ENCODE assay signal across 22 cellular contexts in the genomic region with DNA sequence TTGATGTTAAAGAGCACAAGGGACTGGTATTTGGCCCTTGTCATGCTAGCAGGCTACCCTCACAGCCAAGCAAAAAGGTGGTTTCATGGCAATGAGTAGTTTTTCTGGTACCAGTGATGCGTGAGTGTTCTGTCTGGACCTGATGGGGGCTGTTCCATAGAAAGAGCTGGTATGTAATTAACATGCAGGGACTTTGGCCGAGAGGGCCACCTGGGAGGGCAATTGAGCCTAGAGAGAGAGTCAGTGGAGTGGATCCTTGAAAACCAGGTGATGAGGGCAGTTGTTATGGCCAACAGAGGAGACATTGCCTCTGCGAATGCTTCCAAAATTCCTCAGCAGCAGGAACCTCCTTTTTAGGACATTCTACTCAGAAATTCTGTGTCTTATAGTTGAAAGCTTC.
"Had no signal": no experiment of that assay in that cellular context is flagged by ENCODE, and none has a peak within 500 bp of the region (broad histone marks: within the 10 kb centered on the region; RNA-seq: fewer than 3 reads in every experiment).

No MANE protein-coding gene starts in this region.

- H3K4me3 Mint-ChIP-seq: activated CD4-positive, alpha-beta memory T cell treated with anti-CD3 and anti-CD28 coated beads, Interleukin-2, amount 10 ng/mL, durations not matched to agents 7 days and 5 days; activated CD4-positive, alpha-beta T cell treated with anti-CD3 and anti-CD28 coated beads for 36 hours; activated naive CD4-positive, alpha-beta T cell treated with anti-CD3 and anti-CD28 coated beads for 36 hours; activated naive CD8-positive, alpha-beta T cell; activated T-helper 17 cell treated with anti-CD3 and anti-CD28 coated beads, Interleukin-2, amount 50 U/mL, for 72 hours; brain; central memory CD8-positive, alpha-beta T cell had no signal

- H3K27me3 Mint-ChIP-seq: activated CD4-positive, alpha-beta memory T cell treated with anti-CD3 and anti-CD28 coated beads, Interleukin-2, amount 10 ng/mL, durations not matched to agents 7 days and 5 days; activated CD4-positive, alpha-beta T cell treated with anti-CD3 and anti-CD28 coated beads for 36 hours; activated T-helper 17 cell treated with anti-CD3 and anti-CD28 coated beads, Interleukin-2, amount 50 U/mL, for 72 hours; brain; central memory CD8-positive, alpha-beta T cell had no signal

- DNase-seq: activated CD4-positive, alpha-beta memory T cell treated with anti-CD3 and anti-CD28 coated beads, Interleukin-2, amount 10 ng/mL, durations not matched to agents 7 days and 5 days; activated CD4-positive, alpha-beta T cell treated with anti-CD3 and anti-CD28 coated beads for 36 hours; activated CD4-positive, alpha-beta T cell treated with anti-CD3 and anti-CD28 coated beads, Interleukin-2, amount 50 U/mL, for 1 hour; activated gamma-delta T cell; activated naive CD4-positive, alpha-beta T cell treated with anti-CD3 and anti-CD28 coated beads for 36 hours; activated T-cell treated with anti-CD3 and anti-CD28 coated beads for 4 hours; activated T-cell treated with anti-CD3 and anti-CD28 coated beads, Interleukin-2, amount 50 U/mL, for 48 hours; amygdala; MG63; NCI-H1105; NCI-H1694; NCI-H2081 treated with DMSO at 0.1 percent for 48 hours; NCI-H446; NCI-H524; NCI-H748 treated with DMSO at 0.1 percent for 48 hours; SJCRH30; SK-N-SH; T-helper 1 cell had no signal

- H3K27ac Mint-ChIP-seq: activated CD4-positive, alpha-beta memory T cell treated with anti-CD3 and anti-CD28 coated beads, Interleukin-2, amount 10 ng/mL, durations not matched to agents 7 days and 5 days; activated CD4-positive, alpha-beta T cell treated with anti-CD3 and anti-CD28 coated beads for 36 hours; activated naive CD4-positive, alpha-beta T cell treated with anti-CD3 and anti-CD28 coated beads for 36 hours; activated naive CD8-positive, alpha-beta T cell; activated T-helper 17 cell treated with anti-CD3 and anti-CD28 coated beads, Interleukin-2, amount 50 U/mL, for 72 hours; brain had no signal

- H3K9me3 Mint-ChIP-seq: activated naive CD4-positive, alpha-beta T cell treated with anti-CD3 and anti-CD28 coated beads for 36 hours; activated T-helper 17 cell treated with anti-CD3 and anti-CD28 coated beads, Interleukin-2, amount 50 U/mL, for 72 hours; brain; central memory CD8-positive, alpha-beta T cell had no signal

- H3K36me3 Mint-ChIP-seq: activated naive CD8-positive, alpha-beta T cell; brain had no signal

- ATAC-seq: activated CD4-positive, alpha-beta T cell treated with anti-CD3 and anti-CD28 coated beads for 36 hours; activated T-helper 17 cell treated with anti-CD3 and anti-CD28 coated beads, Interleukin-2, amount 50 U/mL, for 72 hours had no signal

- H3K4me1 Mint-ChIP-seq: activated CD4-positive, alpha-beta memory T cell treated with anti-CD3 and anti-CD28 coated beads, Interleukin-2, amount 10 ng/mL, durations not matched to agents 7 days and 5 days; activated CD4-positive, alpha-beta T cell treated with anti-CD3 and anti-CD28 coated beads for 36 hours; activated T-helper 17 cell treated with anti-CD3 and anti-CD28 coated beads, Interleukin-2, amount 50 U/mL, for 72 hours; central memory CD8-positive, alpha-beta T cell had no signal
